Comparison of ENCODE assay signal across 11 cellular contexts in the genomic region with DNA sequence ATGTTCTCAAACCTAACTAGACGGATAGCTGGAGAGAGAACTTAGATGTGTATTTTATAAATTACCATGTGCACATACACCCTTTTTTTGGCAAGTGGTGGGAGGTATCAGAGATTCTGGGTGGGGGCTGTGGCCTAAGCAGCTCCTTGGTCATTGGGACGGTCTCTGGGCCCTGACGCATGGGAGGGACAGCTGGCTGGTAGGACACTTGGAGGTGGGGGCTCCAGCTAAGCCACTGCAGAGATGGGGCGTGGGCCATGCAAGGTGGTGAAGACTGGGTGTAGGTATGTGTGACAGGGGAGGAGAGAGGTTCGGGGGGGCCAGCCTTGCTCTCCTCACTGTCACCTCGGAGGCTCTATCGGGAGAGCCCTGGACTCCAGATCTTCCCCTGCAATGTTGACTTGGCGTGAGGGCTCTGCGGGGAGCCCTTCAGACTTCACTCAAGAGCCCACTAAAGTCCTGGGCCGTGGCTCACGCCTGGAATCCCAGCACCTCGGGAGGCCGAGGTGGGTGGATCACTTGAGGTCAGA.
"Had no signal": no experiment of that assay in that cellular context is flagged by ENCODE, and none has a peak within 500 bp of the region (broad histone marks: within the 10 kb centered on the region; RNA-seq: fewer than 3 reads in every experiment).

No MANE protein-coding gene starts in this region.

- H3K4me3 ChIP-seq: smooth muscle cell, tibial artery had no signal

- H3K27me3 ChIP-seq: tibial artery had no signal

- H3K9me3 ChIP-seq: tibial artery had no signal

- H3K9me3 Mint-ChIP-seq: mesothelial cell of epicardium; nephron; stimulated activated effector memory CD8-positive, alpha-beta T cell treated with anti-CD3 and anti-CD28 coated beads, Interleukin-12 subunit alpha, Interleukin-12 subunit beta, amount 100 ng/mL, for 72 hours had no signal

- H3K27ac Mint-ChIP-seq: mesothelial cell of epicardium; nephron; stimulated activated effector memory CD8-positive, alpha-beta T cell treated with anti-CD3 and anti-CD28 coated beads, Interleukin-12 subunit alpha, Interleukin-12 subunit beta, amount 100 ng/mL, for 72 hours had no signal

- DNase-seq: central memory CD4-positive, alpha-beta T cell; effector memory CD4-positive, alpha-beta T cell; islet precursor cell; stimulated activated CD4-positive, alpha-beta T cell treated with anti-CD3 and anti-CD28 coated beads, Interleukin-4, amount 100 ng/mL, for 1 hour; stimulated activated CD8-positive, alpha-beta memory T cell treated with anti-CD3 and anti-CD28 coated beads, Interleukin-4, amount 100 ng/mL, for 48 hours; stimulated activated naive CD8-positive, alpha-beta T cell treated with anti-CD3 and anti-CD28 coated beads, Interleukin-15, Interleukin-2, amounts not matched to agents 100 U/mL and 50 U/mL, for 24 hours; tibial artery had no signal

- H3K36me3 Mint-ChIP-seq: mesothelial cell of epicardium; stimulated activated effector memory CD8-positive, alpha-beta T cell treated with anti-CD3 and anti-CD28 coated beads, Interleukin-12 subunit alpha, Interleukin-12 subunit beta, amount 100 ng/mL, for 72 hours had no signal

- H3K4me3 Mint-ChIP-seq: mesothelial cell of epicardium; nephron; stimulated activated effector memory CD8-positive, alpha-beta T cell treated with anti-CD3 and anti-CD28 coated beads, Interleukin-12 subunit alpha, Interleukin-12 subunit beta, amount 100 ng/mL, for 72 hours had no signal
